ENCODE assay signal across 18 cellular contexts in genomic region chr18:57950542-57950941, GRCh38.
"Had no signal": no experiment of that assay in that cellular context is flagged by ENCODE, and none has a peak within 500 bp of the region (broad histone marks: within the 10 kb centered on the region; RNA-seq: fewer than 3 reads in every experiment).

No MANE protein-coding gene starts in this region.

- H3K36me3 ChIP-seq: adrenal gland, cardiac muscle cell, lower lobe of right lung, thyroid gland had no signal

- H3K27ac Mint-ChIP-seq: activated CD4-positive, alpha-beta T cell treated with anti-CD3 and anti-CD28 coated beads, Interleukin-2, amount 10 ng/mL, durations not matched to agents 24 days and 14 days; activated CD8-positive, alpha-beta T cell treated with anti-CD3 and anti-CD28 coated beads, Interleukin-2, amount 10 ng/mL, durations not matched to agents 7 days and 5 days; activated naive CD4-positive, alpha-beta T cell treated with anti-CD3 and anti-CD28 coated beads, Interleukin-2, amount 50 U/mL, for 24 hours; naive thymus-derived CD8-positive, alpha-beta T cell; stimulated activated naive B cell treated with anti-CD40 and anti-IgM and Interleukin-4, amounts not matched to agents 10 μg/mL and 1 μg/mL and 100 μg/mL, for 72 hours had no signal

- H3K4me3 ChIP-seq: adrenal gland, cardiac muscle cell, lower lobe of right lung, thyroid gland had no signal

- H3K27me3 Mint-ChIP-seq: activated B cell treated with CpG ODN at 0.5 μM for 24 hours; activated CD4-positive, alpha-beta T cell treated with anti-CD3 and anti-CD28 coated beads, Interleukin-2, amount 10 ng/mL, durations not matched to agents 24 days and 14 days; stimulated activated naive B cell treated with anti-CD40 and anti-IgM and Interleukin-4, amounts not matched to agents 10 μg/mL and 1 μg/mL and 100 μg/mL, for 72 hours had no signal

- ATAC-seq: activated CD8-positive, alpha-beta T cell treated with anti-CD3 and anti-CD28 coated beads, Interleukin-2, amount 10 ng/mL, durations not matched to agents 7 days and 5 days; left colon; lower lobe of right lung; naive thymus-derived CD8-positive, alpha-beta T cell had no signal

- H3K4me3 Mint-ChIP-seq: activated B cell treated with CpG ODN at 0.5 μM for 24 hours; activated CD4-positive, alpha-beta T cell treated with anti-CD3 and anti-CD28 coated beads, Interleukin-2, amount 10 ng/mL, durations not matched to agents 24 days and 14 days; activated CD8-positive, alpha-beta T cell treated with anti-CD3 and anti-CD28 coated beads, Interleukin-2, amount 10 ng/mL, durations not matched to agents 7 days and 5 days; activated naive CD4-positive, alpha-beta T cell treated with anti-CD3 and anti-CD28 coated beads, Interleukin-2, amount 50 U/mL, for 24 hours; naive thymus-derived CD8-positive, alpha-beta T cell; stimulated activated naive B cell treated with anti-CD40 and anti-IgM and Interleukin-4, amounts not matched to agents 10 μg/mL and 1 μg/mL and 100 μg/mL, for 72 hours had no signal

- H3K4me1 ChIP-seq: adrenal gland had no signal

- H3K9me3 ChIP-seq: adrenal gland, lower lobe of right lung, thyroid gland had no signal

- H3K27ac ChIP-seq: adrenal gland, cardiac muscle cell, lower lobe of right lung had no signal

- H3K9me3 Mint-ChIP-seq: activated B cell treated with CpG ODN at 0.5 μM for 24 hours; activated CD4-positive, alpha-beta T cell treated with anti-CD3 and anti-CD28 coated beads, Interleukin-2, amount 10 ng/mL, durations not matched to agents 24 days and 14 days; activated naive CD4-positive, alpha-beta T cell treated with anti-CD3 and anti-CD28 coated beads, Interleukin-2, amount 50 U/mL, for 24 hours; naive thymus-derived CD8-positive, alpha-beta T cell; stimulated activated naive B cell treated with anti-CD40 and anti-IgM and Interleukin-4, amounts not matched to agents 10 μg/mL and 1 μg/mL and 100 μg/mL, for 72 hours had no signal

- DNase-seq: activated B cell treated with CpG ODN at 0.5 μM for 24 hours; activated CD4-positive, alpha-beta T cell treated with anti-CD3 and anti-CD28 coated beads, Interleukin-2, amount 10 ng/mL, durations not matched to agents 24 days and 14 days; activated CD8-positive, alpha-beta memory T cell treated with anti-CD3 and anti-CD28 coated beads, Interleukin-2, amount 50 U/mL, for 4 hours; activated CD8-positive, alpha-beta T cell treated with anti-CD3 and anti-CD28 coated beads, Interleukin-2, amount 10 ng/mL, durations not matched to agents 7 days and 5 days; activated effector memory CD4-positive, alpha-beta T cell treated with anti-CD3 and anti-CD28 coated beads, Interleukin-2, amount 50 U/mL, for 16 hours; activated T-cell treated with anti-CD3 and anti-CD28 coated beads, Interleukin-2, amount 50 U/mL, for 48 hours; adrenal gland; head of caudate nucleus; left colon; lower lobe of right lung; naive thymus-derived CD8-positive, alpha-beta T cell; stimulated activated naive B cell treated with anti-CD40 and anti-IgM and Interleukin-4, amounts not matched to agents 10 μg/mL and 1 μg/mL and 100 μg/mL, for 72 hours; thyroid gland had no signal

- FAIRE-seq: colon, frontal cortex, urothelium cell line had no signal

- H3K36me3 Mint-ChIP-seq: activated naive CD4-positive, alpha-beta T cell treated with anti-CD3 and anti-CD28 coated beads, Interleukin-2, amount 50 U/mL, for 24 hours; naive thymus-derived CD8-positive, alpha-beta T cell; stimulated activated naive B cell treated with anti-CD40 and anti-IgM and Interleukin-4, amounts not matched to agents 10 μg/mL and 1 μg/mL and 100 μg/mL, for 72 hours had no signal

- H3K4me1 Mint-ChIP-seq: activated CD4-positive, alpha-beta T cell treated with anti-CD3 and anti-CD28 coated beads, Interleukin-2, amount 10 ng/mL, durations not matched to agents 24 days and 14 days; activated naive CD4-positive, alpha-beta T cell treated with anti-CD3 and anti-CD28 coated beads, Interleukin-2, amount 50 U/mL, for 24 hours; naive thymus-derived CD8-positive, alpha-beta T cell; stimulated activated naive B cell treated with anti-CD40 and anti-IgM and Interleukin-4, amounts not matched to agents 10 μg/mL and 1 μg/mL and 100 μg/mL, for 72 hours had no signal

- H3K27me3 ChIP-seq: adrenal gland, cardiac muscle cell, thyroid gland had no signal
